In the genomic region with DNA sequence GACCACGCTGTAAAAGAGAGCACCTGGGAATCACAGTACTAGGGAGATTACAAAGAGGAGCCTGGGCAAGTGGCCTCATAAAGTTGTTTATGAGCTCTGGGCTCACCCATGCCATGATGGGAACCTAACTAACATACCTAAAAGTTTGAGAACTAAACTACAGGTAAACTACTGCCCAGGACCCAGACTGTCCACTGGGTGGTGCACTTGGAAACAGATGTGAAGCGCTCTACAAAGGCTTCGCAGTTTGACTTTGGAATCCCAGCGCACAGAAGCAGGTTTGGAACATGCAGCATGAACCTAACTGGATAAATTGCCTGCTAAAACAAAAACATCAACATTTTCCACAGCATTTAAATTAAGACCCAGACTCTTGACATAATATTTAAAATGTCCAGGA, we compare ENCODE assay signal across 8 cellular contexts.
A peak's percentile ranks its signal among the peaks of the same experiment; 100 is the strongest.
DNase-seq lines count a peak whose midpoint lies in the region; ATAC-seq and TF ChIP-seq lines count a peak whose summit lies in the region.

No MANE protein-coding gene starts in this region.

- H3K36me3 Mint-ChIP-seq in activated T-cell treated with anti-CD3 and anti-CD28 coated beads, Interleukin-2, amount 50 U/mL, for 24 hours (ENCODE audit: low read depth), result no peaks in the 10 kb centered on the region

- H3K4me3 Mint-ChIP-seq in activated T-cell treated with anti-CD3 and anti-CD28 coated beads, Interleukin-2, amount 50 U/mL, for 24 hours, result no peak overlapping the region

- H3K9me2 ChIP-seq in SK-N-SH, result no peaks in the 10 kb centered on the region

- peak; percentile 57; the same call in 1 of the 2 replicates for TF ChIP-seq CTCF in GM12875 (IDR thresholded peaks at IDR 0.05; ENCODE audit: borderline replicate concordance, insufficient read depth, low read depth, low read length)
- peak; percentile 56 for TF ChIP-seq CTCF in SK-N-SH (IDR thresholded peaks at IDR 0.05)
- peak; percentile 23 for TF ChIP-seq CTCF in liver (IDR thresholded peaks at IDR 0.05; ENCODE audit: low read depth, low read length, missing input control)
- no peak for TF ChIP-seq CTCF in colonic mucosa (IDR thresholded peaks at IDR 0.05)

- CTCF ChIA-PET in SK-N-SH (lab: Yijun Ruan, JAX), result interaction anchor here (1.2 kb wide), 1 partner anchor 9 kb away, joined by 4 read pairs; no protein-coding TSS in a partner anchor

- H3K4me1 ChIP-seq in SK-N-SH (ENCODE audit: control insufficient read depth in 1 of 2, insufficient read depth in 2 of 2, low read depth in 1 of 2, low read length in 1 of 2) (no peaks in the 10 kb centered on the region), liver (ENCODE audit: control insufficient read depth in 4 of 4, insufficient read depth in 4 of 4, low read length in 3 of 4) (no peaks in the 10 kb centered on the region), colonic mucosa (no peaks in the 10 kb centered on the region)

- H3K4me1 Mint-ChIP-seq in activated T-cell treated with anti-CD3 and anti-CD28 coated beads, Interleukin-2, amount 50 U/mL, for 24 hours (ENCODE audit: low read depth), result no peaks in the 10 kb centered on the region

- H3K79me2 ChIP-seq in SK-N-SH (ENCODE audit: insufficient read depth), result no peaks in the 10 kb centered on the region

- 0% methylated on average over 4 of the region's 4 CpGs for whole genome bisulfite sequencing in SK-N-SH (ENCODE audit: low lambda C conversion rate)
- 21% methylated on average over 4 of the region's 4 CpGs for WGBS in liver

- H3K4me2 ChIP-seq in SK-N-SH, result no peak overlapping the region

- POLR2A ChIA-PET in SK-N-SH (lab: Yijun Ruan, JAX), result no interaction called here

- no peak overlapping the region for H3K9ac ChIP-seq in SK-N-SH
- no peak overlapping the region for H3K9ac ChIP-seq in liver (ENCODE audit: low read depth in 1 of 2, low read length in 2 of 2)
- no peak overlapping the region for H3K9ac ChIP-seq in colonic mucosa (ENCODE audit: low read depth in 2 of 2, low read length in 2 of 2)

- H3K4me3 ChIP-seq in GM12875 (ENCODE audit: low read depth, low read length), result no peak overlapping the region
- no peak overlapping the region for H3K4me3 ChIP-seq in SK-N-SH (ENCODE audit: low read depth in 2 of 2, low read length in 1 of 2)
- no peak overlapping the region for H3K4me3 ChIP-seq in liver (ENCODE audit: low read depth in 1 of 3, low read length in 3 of 3)
- H3K4me3 ChIP-seq in colonic mucosa, result no peak overlapping the region

- H3K27me3 Mint-ChIP-seq in activated T-cell treated with anti-CD3 and anti-CD28 coated beads, Interleukin-2, amount 50 U/mL, for 24 hours, result no peaks in the 10 kb centered on the region

- H3K27ac ChIP-seq in SK-N-SH (ENCODE audit: low read depth in 2 of 2, low read length in 1 of 2) (no peak overlapping the region), liver (ENCODE audit: low read depth in 1 of 2, low read length in 2 of 2) (no peak overlapping the region), colonic mucosa (no peak overlapping the region)

- DNase-seq in SK-N-SH, result peak; percentile 16
- no peak for DNase-seq in activated T-cell treated with anti-CD3 and anti-CD28 coated beads, Interleukin-2, amount 50 U/mL, for 24 hours
- DNase-seq in colonic mucosa, result no peak
- no peak for DNase-seq in CD1c-positive myeloid dendritic cell (ENCODE audit: extremely low spot score)

- H3F3A ChIP-seq in SK-N-SH (replicated peaks; ENCODE audit: insufficient read depth), result no peaks in the 10 kb centered on the region

- no peaks in the 10 kb centered on the region for H3K9me3 ChIP-seq in SK-N-SH
- no peaks in the 10 kb centered on the region for H3K9me3 ChIP-seq in liver (ENCODE audit: control insufficient read depth in 4 of 4, low read length in 3 of 4)
- H3K9me3 ChIP-seq in colonic mucosa, result no peaks in the 10 kb centered on the region

- H4K20me1 ChIP-seq in SK-N-SH (ENCODE audit: insufficient read depth), result no peaks in the 10 kb centered on the region

- TF ChIP-seq EP300 in SK-N-SH (IDR thresholded peaks at IDR 0.05; ENCODE audit: borderline replicate concordance in 1 of 2, low read depth in 1 of 2, low read length in 1 of 2), result no peak

- ATAC-seq in HG02885 (IDR thresholded peaks at IDR 0.05; ENCODE audit: poor library complexity, unreplicated experiment), result peak; percentile 73
- ATAC-seq in HG03521 (IDR thresholded peaks at IDR 0.05; ENCODE audit: unreplicated experiment), result no peak

- H3K36me3 ChIP-seq in SK-N-SH (replicated peaks in 1 of 2; ENCODE audit: control insufficient read depth in 1 of 2, insufficient read depth in 2 of 2, low read length in 1 of 2) (no peaks in the 10 kb centered on the region), liver (ENCODE audit: control insufficient read depth in 4 of 4, insufficient read depth in 3 of 4, low read depth in 1 of 4, low read length in 3 of 4) (no peaks in the 10 kb centered on the region), colonic mucosa (no peaks in the 10 kb centered on the region)

- H3K27ac Mint-ChIP-seq in activated T-cell treated with anti-CD3 and anti-CD28 coated beads, Interleukin-2, amount 50 U/mL, for 24 hours, result no peak overlapping the region

- H3K27me3 ChIP-seq in SK-N-SH (ENCODE audit: insufficient read depth), result no peaks in the 10 kb centered on the region
- H3K27me3 ChIP-seq in liver (ENCODE audit: control insufficient read depth in 4 of 4, insufficient read depth in 4 of 4, low read length in 3 of 4), result peaks cover 0 to 4% (median 0%) of the 10 kb centered on the region in 4 donors
- no peaks in the 10 kb centered on the region for H3K27me3 ChIP-seq in colonic mucosa

- no peak overlapping the region for H2AFZ ChIP-seq in SK-N-SH (ENCODE audit: low read depth)

- TF ChIP-seq RAD21 in SK-N-SH (IDR thresholded peaks at IDR 0.05; ENCODE audit: low read length) (peak; percentile 44), liver (IDR thresholded peaks at IDR 0.05) (peak; percentile 44 to 64)

- H3K9me3 Mint-ChIP-seq in activated T-cell treated with anti-CD3 and anti-CD28 coated beads, Interleukin-2, amount 50 U/mL, for 24 hours, result no peaks in the 10 kb centered on the region

- intact Hi-C loops in colonic mucosa (cut with DNase I), result loop anchor here (10.0 kb wide), 1 partner anchor 380 kb away; no protein-coding TSS in a partner anchor

TF ChIP-seq in SK-N-SH, 30 proteins besides CTCF, POLR2A, EP300 and RAD21 (continues in another document):
- TF ChIP-seq, protein P1, sequence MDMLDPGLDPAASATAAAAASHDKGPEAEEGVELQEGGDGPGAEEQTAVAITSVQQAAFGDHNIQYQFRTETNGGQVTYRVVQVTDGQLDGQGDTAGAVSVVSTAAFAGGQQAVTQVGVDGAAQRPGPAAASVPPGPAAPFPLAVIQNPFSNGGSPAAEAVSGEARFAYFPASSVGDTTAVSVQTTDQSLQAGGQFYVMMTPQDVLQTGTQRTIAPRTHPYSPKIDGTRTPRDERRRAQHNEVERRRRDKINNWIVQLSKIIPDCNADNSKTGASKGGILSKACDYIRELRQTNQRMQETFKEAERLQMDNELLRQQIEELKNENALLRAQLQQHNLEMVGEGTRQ (IDR thresholded peaks at IDR 0.05; ENCODE audit: borderline replicate concordance, low read depth, low read length), result no peak
- no peak for TF ChIP-seq RCOR1 (IDR thresholded peaks at IDR 0.05; ENCODE audit: low read length)
- TF ChIP-seq MXI1 (IDR thresholded peaks at IDR 0.05; ENCODE audit: low read depth, low read length), result no peak
- TF ChIP-seq GATA2 (CRISPR knock-in tag; IDR thresholded peaks at IDR 0.05), result no peak
- no peak for TF ChIP-seq TAF1 (IDR thresholded peaks at IDR 0.05; ENCODE audit: borderline replicate concordance, low read depth, low read length)
- no peak for TF ChIP-seq TEAD4 (IDR thresholded peaks at IDR 0.05; ENCODE audit: borderline replicate concordance, insufficient read depth)
- TF ChIP-seq SIN3A (IDR thresholded peaks at IDR 0.05; ENCODE audit: borderline replicate concordance, low read depth, low read length), result no peak
- no peak for TF ChIP-seq RFX5 (IDR thresholded peaks at IDR 0.05; ENCODE audit: low read length)
- TF ChIP-seq IRF3 (IDR thresholded peaks at IDR 0.05; ENCODE audit: low read depth, low read length), result no peak

TF ChIP-seq in liver, 16 proteins besides CTCF, POLR2A, EP300 and RAD21:
- TF ChIP-seq NR2F2 (IDR thresholded peaks at IDR 0.05), result no peak
- TF ChIP-seq EGR1 (IDR thresholded peaks at IDR 0.05; ENCODE audit: low read depth in 2 of 2), result no peak
- TF ChIP-seq HNF4A (conservative IDR thresholded peaks at IDR 0.05), result no peak
- no peak for TF ChIP-seq GABPA (IDR thresholded peaks at IDR 0.05 in 1 of 2, conservative IDR thresholded peaks at IDR 0.05 in 1 of 2)
- TF ChIP-seq TAF1 (conservative IDR thresholded peaks at IDR 0.05), result no peak
- no peak for TF ChIP-seq FOXA1 (IDR thresholded peaks at IDR 0.05)
- TF ChIP-seq RXRA (IDR thresholded peaks at IDR 0.05), result no peak
- TF ChIP-seq ATF3 (IDR thresholded peaks at IDR 0.05), result no peak
